ENCODE assay signal across 9 cellular contexts in genomic region chr15:67147410-67147949, GRCh38.
DNase-seq lines count a peak whose midpoint lies in the region; ATAC-seq, FAIRE-seq and TF ChIP-seq lines count a peak whose summit lies in the region.
"Had no signal": no experiment of that assay in that cellular context is flagged by ENCODE, and none has a peak within 500 bp of the region (broad histone marks: within the 10 kb centered on the region; RNA-seq: fewer than 3 reads in every experiment).

No MANE protein-coding gene starts in this region.

- peaks cover 87% of the 10 kb centered on the region for H3K79me2 ChIP-seq in astrocyte (ENCODE audit: insufficient read depth, low read length)

- H3K27ac ChIP-seq in astrocyte (ENCODE audit: low read depth, low read length) (peak overlapping the region; percentile 97), mesenchymal stem cell (ENCODE audit: low read length, poor library complexity, severe bottlenecking) (peak overlapping the region; percentile 66), thyroid gland (peak overlapping the region; percentile 85 to 92 (median 87))

- peak overlapping the region in 1 of 2 experiments; percentile 75 for H3K23ac ChIP-seq in mesenchymal stem cell (ENCODE audit: low read length in 2 of 2)

- H3K36me3 ChIP-seq in astrocyte (ENCODE audit: insufficient read depth, low read length) (peaks cover 3% of the 10 kb centered on the region), mesenchymal stem cell (ENCODE audit: control insufficient read depth in 1 of 2, insufficient read depth in 2 of 2, low read depth in 1 of 2, low read length in 2 of 2) (no peaks in the 10 kb centered on the region), thyroid gland (no peaks in the 10 kb centered on the region)

- peak overlapping the region; percentile 89 for H2BK120ac ChIP-seq in mesenchymal stem cell (ENCODE audit: low read depth, low read length)

- H3K9me3 ChIP-seq in astrocyte (ENCODE audit: insufficient read depth, low read depth, low read length) (no peaks in the 10 kb centered on the region), mesenchymal stem cell (ENCODE audit: control insufficient read depth, low read length) (no peaks in the 10 kb centered on the region), thyroid gland (no peaks in the 10 kb centered on the region)

- 53% methylated on average over 6 of the region's 6 CpGs for WGBS in mesenchymal stem cell
- 81 to 82% methylated on average over 6 of the region's 6 CpGs for WGBS in thyroid gland, 2 donors

- H3K36me3 Mint-ChIP-seq in activated T-cell treated with anti-CD3 and anti-CD28 coated beads, Interleukin-2, amount 50 U/mL, for 4 hours (ENCODE audit: insufficient read depth), result no peaks in the 10 kb centered on the region
- peaks cover under 1% of the 10 kb centered on the region for H3K36me3 Mint-ChIP-seq in astrocyte (ENCODE audit: low read depth, unreplicated experiment)

- FAIRE-seq in astrocyte (lab: Jason Lieb, UNC), result no peak
- no peak for FAIRE-seq in urothelium cell line (lab: Jason Lieb, UNC)

- peaks cover 87% of the 10 kb centered on the region for H3K4me1 Mint-ChIP-seq in activated T-cell treated with anti-CD3 and anti-CD28 coated beads, Interleukin-2, amount 50 U/mL, for 4 hours (ENCODE audit: low read depth)
- H3K4me1 Mint-ChIP-seq in astrocyte (ENCODE audit: low read depth, unreplicated experiment), result peaks cover 87% of the 10 kb centered on the region

- TF ChIP-seq POLR2A in thyroid gland (IDR thresholded peaks at IDR 0.05), result no peak

- H2BK15ac ChIP-seq in mesenchymal stem cell (ENCODE audit: low read depth, poor library complexity, severe bottlenecking), result peak overlapping the region; percentile 60

- H2AFZ ChIP-seq in astrocyte (ENCODE audit: low read depth, low read length) (no peak overlapping the region), mesenchymal stem cell (ENCODE audit: low read depth, low read length) (no peak overlapping the region)

- intact Hi-C loops in thyroid gland (cut with DNase I), result loop anchor here (5.0 kb wide), 1 partner anchor 80 kb away; the partner anchor contains the start of gene SMAD3

- H3K4me3 Mint-ChIP-seq in activated T-cell treated with anti-CD3 and anti-CD28 coated beads, Interleukin-2, amount 50 U/mL, for 4 hours, result peak overlapping the region; percentile 36
- peak overlapping the region; percentile 3 for H3K4me3 Mint-ChIP-seq in astrocyte (ENCODE audit: unreplicated experiment)

- H3K9ac ChIP-seq in astrocyte (ENCODE audit: low read length) (peak overlapping the region; percentile 87), mesenchymal stem cell (ENCODE audit: low read length) (peak overlapping the region; percentile 74)

- peak overlapping the region; percentile 69 to 75 for H2BK12ac ChIP-seq in mesenchymal stem cell (ENCODE audit: low read length in 2 of 2)

- H3K79me1 ChIP-seq in mesenchymal stem cell (replicated peaks; ENCODE audit: low read length, poor library complexity, severe bottlenecking), result peaks cover 11% of the 10 kb centered on the region

- peak overlapping the region; percentile 87 to 92 for H3K18ac ChIP-seq in mesenchymal stem cell (ENCODE audit: low read depth in 1 of 2, low read length in 2 of 2)

- H2AK5ac ChIP-seq in mesenchymal stem cell (ENCODE audit: low read length, severe bottlenecking), result peak overlapping the region; percentile 68

- H3K27me3 ChIP-seq in astrocyte (ENCODE audit: insufficient read depth, low read length), result no peaks in the 10 kb centered on the region
- H3K27me3 ChIP-seq in mesenchymal stem cell (ENCODE audit: control insufficient read depth in 1 of 2, insufficient read depth in 1 of 2, low read length in 2 of 2), result no peaks in the 10 kb centered on the region
- H3K27me3 ChIP-seq in thyroid gland, result no peaks in the 10 kb centered on the region

- no peaks in the 10 kb centered on the region for H3K27me3 Mint-ChIP-seq in activated T-cell treated with anti-CD3 and anti-CD28 coated beads, Interleukin-2, amount 50 U/mL, for 4 hours (ENCODE audit: low read depth)
- no peaks in the 10 kb centered on the region for H3K27me3 Mint-ChIP-seq in astrocyte (ENCODE audit: low read depth, unreplicated experiment)

- peaks cover 85% of the 10 kb centered on the region for H3K4me1 ChIP-seq in astrocyte (ENCODE audit: insufficient read depth, low read length)
- H3K4me1 ChIP-seq in mesenchymal stem cell (ENCODE audit: control insufficient read depth, insufficient read depth, low read depth, low read length), result peaks cover 35% of the 10 kb centered on the region
- peaks cover 80 to 95% of the 10 kb centered on the region in 2 donors for H3K4me1 ChIP-seq in thyroid gland

- H3K9me3 Mint-ChIP-seq in activated T-cell treated with anti-CD3 and anti-CD28 coated beads, Interleukin-2, amount 50 U/mL, for 4 hours, result no peaks in the 10 kb centered on the region
- H3K9me3 Mint-ChIP-seq in astrocyte (ENCODE audit: unreplicated experiment), result no peaks in the 10 kb centered on the region

- peak overlapping the region; percentile 92 for H3K27ac Mint-ChIP-seq in astrocyte (ENCODE audit: unreplicated experiment)

- H3K4me2 ChIP-seq in astrocyte (ENCODE audit: low read length), result peak overlapping the region; percentile 74
- no peak overlapping the region for H3K4me2 ChIP-seq in mesenchymal stem cell (ENCODE audit: low read length, poor library complexity, severe bottlenecking)

- peak overlapping the region in 1 of 2 experiments; percentile 4 for H3K14ac ChIP-seq in mesenchymal stem cell (ENCODE audit: low read length in 2 of 2)

- H4K91ac ChIP-seq in mesenchymal stem cell (ENCODE audit: low read length), result peak overlapping the region; percentile 60

- no peak overlapping the region for H2BK5ac ChIP-seq in mesenchymal stem cell (ENCODE audit: low read depth, low read length, poor library complexity, severe bottlenecking)

- H4K8ac ChIP-seq in mesenchymal stem cell (ENCODE audit: low read length), result peak overlapping the region; percentile 41

- H4K20me1 ChIP-seq in astrocyte (ENCODE audit: insufficient read depth, low read length), result no peaks in the 10 kb centered on the region

- ATAC-seq in activated T-cell treated with anti-CD3 and anti-CD28 coated beads, Interleukin-2, amount 50 U/mL, for 4 hours, result no peak
- ATAC-seq in HG03045 (IDR thresholded peaks at IDR 0.05; ENCODE audit: unreplicated experiment), result no peak

- DNase-seq in activated T-cell treated with anti-CD3 and anti-CD28 coated beads, Interleukin-2, amount 50 U/mL, for 4 hours, result no peak
- no peak for DNase-seq in activated T-cell treated with anti-CD3 and anti-CD28 coated beads, Interleukin-2, amount 50 U/mL, for 1 hour
- no peak for DNase-seq in astrocyte (ENCODE audit: low read depth)
- DNase-seq in mesenchymal stem cell, result no peak
- DNase-seq in thyroid gland, result no peak
- DNase-seq in urothelium cell line (ENCODE audit: low spot score), result no peak
- DNase-seq in stimulated activated CD4-positive, alpha-beta T cell treated with anti-CD3 and anti-CD28 coated beads, Interleukin-4, amount 100 ng/mL, for 1 hour, result no peak
- DNase-seq: NCI-H1048 had no signal

- peak overlapping the region; percentile 64 to 75 for H3K4ac ChIP-seq in mesenchymal stem cell (ENCODE audit: low read depth in 1 of 2, low read length in 2 of 2)

- H3K4me3 ChIP-seq in astrocyte (ENCODE audit: insufficient read depth, low read depth, low read length) (no peak overlapping the region), mesenchymal stem cell (ENCODE audit: insufficient read depth in 1 of 2, low read depth in 1 of 2, low read length in 2 of 2) (no peak overlapping the region), thyroid gland (replicated peaks in 1 of 3) (no peak overlapping the region)

- TF ChIP-seq CTCF in astrocyte (IDR thresholded peaks at IDR 0.05; ENCODE audit: insufficient read depth, low read depth, low read length) (no peak), thyroid gland (IDR thresholded peaks at IDR 0.05) (no peak)
